In the genomic region with DNA sequence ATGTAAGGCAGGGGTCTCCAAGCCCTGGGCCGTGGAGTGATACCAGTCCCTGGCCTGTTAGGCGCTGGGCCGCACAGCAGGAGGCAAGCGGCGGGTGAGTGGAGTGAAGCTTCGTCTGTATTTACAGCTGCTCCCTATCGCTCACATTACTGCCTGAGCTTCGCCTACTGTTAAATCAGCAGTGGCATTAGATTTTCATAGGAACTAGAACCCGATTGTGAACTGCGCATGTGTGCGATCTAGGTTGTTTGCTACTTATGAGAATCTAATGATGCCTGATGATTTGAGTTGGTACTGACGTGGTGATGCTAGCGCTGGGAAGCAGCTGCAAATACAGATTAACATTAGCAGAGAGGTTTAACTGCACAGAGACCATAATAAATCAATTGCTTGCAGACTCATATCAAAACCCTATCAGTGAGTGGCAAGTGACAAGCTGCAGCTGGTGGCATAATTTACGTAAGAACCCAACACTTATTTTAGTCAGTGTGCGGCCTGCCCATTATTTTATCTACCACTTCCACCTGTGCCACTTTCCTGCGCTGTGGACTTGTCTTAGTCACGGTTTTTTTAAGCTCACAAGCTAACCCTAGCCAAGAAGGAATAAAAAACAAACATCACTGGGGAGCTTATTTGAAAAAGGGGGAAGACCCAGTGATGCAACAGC, we compare ENCODE assay signal across 17 cellular contexts.
"Had no signal": no experiment of that assay in that cellular context is flagged by ENCODE, and none has a peak within 500 bp of the region (broad histone marks: within the 10 kb centered on the region; RNA-seq: fewer than 3 reads in every experiment).

No MANE protein-coding gene starts in this region.

- DNase-seq: activated CD4-positive, alpha-beta T cell treated with anti-CD3 and anti-CD28 coated beads, Interleukin-2, amount 50 U/mL, for 1 hour; activated naive CD8-positive, alpha-beta T cell treated with anti-CD3 and anti-CD28 coated beads for 36 hours; brain microvascular endothelial cell; cortex of kidney; effector CD8-positive, alpha-beta T cell; mesendoderm; occipital lobe; right cardiac atrium; small intestine; stimulated activated CD4-positive, alpha-beta T cell treated with anti-CD3 and anti-CD28 coated beads, Interleukin-4, amount 100 ng/mL, for 24 hours; stimulated activated naive CD4-positive, alpha-beta T cell treated with Interleukin-2 at 50 U/mL for 16 hours; substantia nigra had no signal

- H3K36me3 ChIP-seq: brain microvascular endothelial cell, prostate gland, tibial nerve, vagina had no signal

- H3K27me3 ChIP-seq: brain microvascular endothelial cell, foreskin keratinocyte, tibial nerve, vagina had no signal

- H3K9me3 ChIP-seq: prostate gland, tibial nerve, vagina had no signal

- H3K27ac ChIP-seq: brain microvascular endothelial cell, foreskin keratinocyte, prostate gland, tibial nerve, vagina had no signal

- H3K4me1 ChIP-seq: foreskin keratinocyte, prostate gland, tibial nerve, vagina had no signal

- ATAC-seq: activated CD4-positive, CD25-positive, alpha-beta regulatory T cell treated with anti-CD3 and anti-CD28 coated beads, Interleukin-2, amount 50 U/mL, for 24 hours; right cardiac atrium had no signal

- H3K4me3 ChIP-seq: prostate gland, tibial nerve, vagina had no signal
